Comparison of ENCODE assay signal across 8 cellular contexts in the genomic region with DNA sequence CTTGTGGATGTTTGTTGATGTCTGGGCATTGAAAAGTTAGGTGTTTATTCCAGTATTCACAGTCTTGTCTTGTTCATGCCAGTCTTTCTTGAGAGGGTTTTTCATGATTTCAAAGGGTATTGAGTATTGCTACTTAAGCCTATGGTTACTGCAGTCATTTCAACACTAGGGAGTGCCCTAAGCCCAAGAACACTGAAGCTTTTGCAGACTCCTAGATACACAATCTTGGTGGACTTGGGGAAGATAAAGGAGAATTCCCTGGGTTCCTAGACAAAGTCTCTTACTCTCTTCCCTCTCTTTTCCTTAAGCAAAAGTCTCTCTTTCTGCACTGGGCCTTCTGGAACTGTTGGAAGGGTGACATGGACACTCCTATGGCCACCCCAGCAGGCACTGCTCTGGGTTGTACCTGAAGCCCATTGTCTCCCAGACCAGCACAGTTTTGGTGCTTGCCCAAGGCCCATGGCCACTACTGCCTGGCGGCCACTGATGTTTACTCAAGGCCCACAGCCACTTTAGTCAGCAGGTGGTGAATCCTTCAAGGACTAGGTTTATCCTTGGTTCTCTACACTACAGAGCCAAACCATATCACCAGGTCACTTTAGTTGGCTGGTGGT. TPM values are rescaled to one million over a fixed set of nuclear protein-coding genes. Genes with fewer than 3 reads are reported as not detected.
DNase-seq lines count a peak whose midpoint lies in the region; ATAC-seq, FAIRE-seq and TF ChIP-seq lines count a peak whose summit lies in the region.

No MANE protein-coding gene starts in this region.

- no peak overlapping the region for H3K4me2 ChIP-seq in SK-N-SH

- CTCF ChIA-PET in SK-N-SH (lab: Yijun Ruan, JAX) = no interaction called here

- H3K9me3 ChIP-seq in SK-N-SH (peaks cover 4% of the 10 kb centered on the region), thyroid gland (no peaks in the 10 kb centered on the region)

- peaks cover 8% of the 10 kb centered on the region; the same call in 1 of the 2 replicates for H3K27me3 ChIP-seq in SK-N-SH (ENCODE audit: insufficient read depth)
- H3K27me3 ChIP-seq in thyroid gland = no peaks in the 10 kb centered on the region

- H3K27ac ChIP-seq in SK-N-SH (ENCODE audit: low read depth in 2 of 2, low read length in 1 of 2) (no peak overlapping the region), thyroid gland (no peak overlapping the region)

- no peak for TF ChIP-seq POLR2A in thyroid gland (IDR thresholded peaks at IDR 0.05)

- H2AFZ ChIP-seq in SK-N-SH (ENCODE audit: low read depth) = no peak overlapping the region

- TF ChIP-seq CTCF in SK-N-SH (IDR thresholded peaks at IDR 0.05) = peak; percentile 57
- no peak for TF ChIP-seq CTCF in thyroid gland (IDR thresholded peaks at IDR 0.05)

- FAIRE-seq in urothelium cell line (lab: Jason Lieb, UNC) = no peak

- peak; percentile 53 for DNase-seq in SIG-M5 treated with dmso at 0.1 percent for 504 hours (lab: John Stamatoyannopoulos, UW; ENCODE audit: unreplicated experiment)
- no peak for DNase-seq in SIG-M5 (lab: John Stamatoyannopoulos, UW)
- DNase-seq in SK-N-SH = no peak
- DNase-seq in kidney glomerular epithelial cell (lab: John Stamatoyannopoulos, UW) = peak; percentile 43
- DNase-seq in activated CD4-positive, CD25-positive, alpha-beta regulatory T cell (lab: John Stamatoyannopoulos, UW) = no peak
- DNase-seq in urothelium cell line (ENCODE audit: low spot score) = no peak
- no peak for DNase-seq in thyroid gland

- intact Hi-C loops in thyroid gland (cut with DNase I) = no loop called here

- 0% methylated on average over 1 of the region's 1 CpG for WGBS in SK-N-SH (ENCODE audit: low lambda C conversion rate)
- WGBS in thyroid gland, 2 donors = 71 to 75% methylated on average over 1 of the region's 1 CpG

- no peaks in the 10 kb centered on the region for H3F3A ChIP-seq in SK-N-SH (replicated peaks; ENCODE audit: insufficient read depth)

- TF ChIP-seq RAD21 in SK-N-SH (IDR thresholded peaks at IDR 0.05; ENCODE audit: low read length) = peak; percentile 56

- ATAC-seq in HG02981 (IDR thresholded peaks at IDR 0.05; ENCODE audit: unreplicated experiment) = peak; percentile 88

- no peaks in the 10 kb centered on the region for H3K79me2 ChIP-seq in SK-N-SH (ENCODE audit: insufficient read depth)

- no peak for TF ChIP-seq EP300 in SK-N-SH (IDR thresholded peaks at IDR 0.05; ENCODE audit: borderline replicate concordance in 1 of 2, low read depth in 1 of 2, low read length in 1 of 2)

- H3K4me1 ChIP-seq in SK-N-SH (ENCODE audit: control insufficient read depth in 1 of 2, insufficient read depth in 2 of 2, low read depth in 1 of 2, low read length in 1 of 2) (no peaks in the 10 kb centered on the region), thyroid gland (no peaks in the 10 kb centered on the region)

- no peak overlapping the region for H3K4me3 ChIP-seq in SK-N-SH (ENCODE audit: low read depth in 2 of 2, low read length in 1 of 2)
- H3K4me3 ChIP-seq in thyroid gland (replicated peaks in 1 of 3) = no peak overlapping the region

- no peaks in the 10 kb centered on the region for H3K36me3 ChIP-seq in SK-N-SH (replicated peaks in 1 of 2; ENCODE audit: control insufficient read depth in 1 of 2, insufficient read depth in 2 of 2, low read length in 1 of 2)
- no peaks in the 10 kb centered on the region for H3K36me3 ChIP-seq in thyroid gland

- H4K20me1 ChIP-seq in SK-N-SH (ENCODE audit: insufficient read depth) = no peaks in the 10 kb centered on the region

- H3K9ac ChIP-seq in SK-N-SH = no peak overlapping the region

- no peaks in the 10 kb centered on the region for H3K9me2 ChIP-seq in SK-N-SH

- POLR2A ChIA-PET in SK-N-SH (lab: Yijun Ruan, JAX) = no interaction called here

TF ChIP-seq in SK-N-SH, 30 proteins besides CTCF, POLR2A, EP300 and RAD21:
- TF ChIP-seq SMC3 (IDR thresholded peaks at IDR 0.05; ENCODE audit: low read depth, low read length) = peak; percentile 20; the same call in 1 of the 2 replicates
- TF ChIP-seq, protein P1, sequence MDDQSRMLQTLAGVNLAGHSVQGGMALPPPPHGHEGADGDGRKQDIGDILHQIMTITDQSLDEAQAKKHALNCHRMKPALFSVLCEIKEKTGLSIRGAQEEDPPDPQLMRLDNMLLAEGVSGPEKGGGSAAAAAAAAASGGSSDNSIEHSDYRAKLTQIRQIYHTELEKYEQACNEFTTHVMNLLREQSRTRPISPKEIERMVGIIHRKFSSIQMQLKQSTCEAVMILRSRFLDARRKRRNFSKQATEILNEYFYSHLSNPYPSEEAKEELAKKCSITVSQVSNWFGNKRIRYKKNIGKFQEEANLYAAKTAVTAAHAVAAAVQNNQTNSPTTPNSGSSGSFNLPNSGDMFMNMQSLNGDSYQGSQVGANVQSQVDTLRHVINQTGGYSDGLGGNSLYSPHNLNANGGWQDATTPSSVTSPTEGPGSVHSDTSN (IDR thresholded peaks at IDR 0.05) = no peak
- TF ChIP-seq RXRA (IDR thresholded peaks at IDR 0.05; ENCODE audit: borderline replicate concordance, low read depth) = no peak
- TF ChIP-seq RFX5 (IDR thresholded peaks at IDR 0.05; ENCODE audit: low read length) = no peak
- no peak for TF ChIP-seq CHD2 (IDR thresholded peaks at IDR 0.05; ENCODE audit: low read length, partially characterized antibody)

RNA-seq across cellular contexts. Expression of a gene that starts 24.9 kb away (rescaled TPM):
- 0.95 and 1.3 TPM in 2 replicates for polyA plus RNA-seq in SK-N-SH (2012; rRNA removed)
- polyA plus RNA-seq in SK-N-SH (2012; cell fraction: cytosol; rRNA removed) = 1.8 and 2.1 TPM in 2 replicates
- polyA plus RNA-seq in SK-N-SH (2012; cell fraction: nucleus; rRNA removed) = 0.46 and 1.1 TPM in 2 replicates
- 1 to 10 TPM; 3.2 to 9.1 (median 6.0) TPM for total RNA-seq in thyroid gland

RNA-seq across cellular contexts. Expression of a gene that starts 55.3 kb away (rescaled TPM):
- polyA plus RNA-seq in SK-N-SH (2012; rRNA removed) = 1.8 and 2.2 TPM in 2 replicates
- 2.3 and 2.6 TPM in 2 replicates for polyA plus RNA-seq in SK-N-SH (2012; cell fraction: cytosol; rRNA removed)
- polyA plus RNA-seq in SK-N-SH (2012; cell fraction: nucleus; rRNA removed) = 2.0 and 5.5 TPM in 2 replicates
- total RNA-seq in thyroid gland = 10 to 100 TPM in 2 of 4 donors, 1 to 10 TPM in 2; 8.1 to 17.4 (median 10.7) TPM

Comparison
In these comparisons a context has a peak if more than half of its experiments do, and no peak if none do; other contexts are left out.
1. DNase-seq: peak in SIG-M5 treated with dmso at 0.1 percent for 504 hours (single experiment) and kidney glomerular epithelial cell (single experiment); none in SIG-M5 (single experiment), SK-N-SH (single experiment), activated CD4-positive, CD25-positive, alpha-beta regulatory T cell (0 of 4), urothelium cell line (single experiment) and thyroid gland (0 of 2).